ENCODE assay signal across 1 cellular context in genomic region chr6:14910692-14911547, GRCh38.
TF ChIP-seq lines count a peak whose summit lies in the region.

No MANE protein-coding gene starts in this region.

TF ChIP-seq in GM12878, 131 proteins besides CTCF, POLR2A, EP300 and RAD21 (continued from another document and continues in another):
- TF ChIP-seq CEBPZ (IDR thresholded peaks at IDR 0.05; ENCODE audit: low read depth, low read length) (no peak), TBL1XR1 (IDR thresholded peaks at IDR 0.05; ENCODE audit: low read depth, low read length) (peak; percentile 87), CHD2 (IDR thresholded peaks at IDR 0.05; ENCODE audit: borderline replicate concordance, low read depth, low read length) (peak; percentile 44; the same call in 1 of the 2 replicates), RBBP5 (conservative IDR thresholded peaks at IDR 0.05) (no peak), CBFB (IDR thresholded peaks at IDR 0.05; ENCODE audit: low read depth) (peak; percentile 72), TARDBP (IDR thresholded peaks at IDR 0.05; ENCODE audit: borderline replicate concordance) (peak; percentile 35; the same call in 1 of the 2 replicates), ZBTB33 (IDR thresholded peaks at IDR 0.05) (no peak), NKRF (conservative IDR thresholded peaks at IDR 0.05) (no peak), IKZF2 (IDR thresholded peaks at IDR 0.05) (peak; percentile 95 to 97), CREM (IDR thresholded peaks at IDR 0.05; ENCODE audit: low read depth) (peak; percentile 91), E2F4 (IDR thresholded peaks at IDR 0.05; ENCODE audit: low read depth, low read length) (no peak), RCOR1 (conservative IDR thresholded peaks at IDR 0.05; ENCODE audit: low read depth, low read length) (no peak), ZBTB4 (CRISPR knock-in tag; IDR thresholded peaks at IDR 0.05) (no peak), RAD51 (IDR thresholded peaks at IDR 0.05) (no peak), ZZZ3 (IDR thresholded peaks at IDR 0.05; ENCODE audit: control insufficient read depth, insufficient read length, low read depth) (no peak), STAT1 (conservative IDR thresholded peaks at IDR 0.05) (no peak), SUPT20H (IDR thresholded peaks at IDR 0.05; ENCODE audit: borderline replicate concordance, control insufficient read depth, low read depth, low read length) (no peak), E4F1 (IDR thresholded peaks at IDR 0.05; ENCODE audit: borderline replicate concordance, partially characterized antibody) (no peak), YY1 (IDR thresholded peaks at IDR 0.05; ENCODE audit: low read depth, low read length) (peak; percentile 66), JUNB (IDR thresholded peaks at IDR 0.05) (peak; percentile 48), LARP7 (IDR thresholded peaks at IDR 0.05) (no peak), PML (IDR thresholded peaks at IDR 0.05; ENCODE audit: low read length) (peak; percentile 52; the same call in 1 of the 2 replicates), NBN (IDR thresholded peaks at IDR 0.05) (no peak), SP1 (IDR thresholded peaks at IDR 0.05; ENCODE audit: low read depth, low read length) (peak; percentile 63), CHD4 (IDR thresholded peaks at IDR 0.05) (no peak), NR2F1 (conservative IDR thresholded peaks at IDR 0.05) (peak; percentile 68), CHD1 (IDR thresholded peaks at IDR 0.05; ENCODE audit: low read depth, low read length) (no peak), SPI1 (IDR thresholded peaks at IDR 0.05; ENCODE audit: borderline replicate concordance, insufficient read depth, low read depth, low read length) (peak; percentile 98), MEF2A (IDR thresholded peaks at IDR 0.05; ENCODE audit: insufficient read depth, low read depth, low read length) (no peak; the same call in 1 of the 2 replicates), TCF12 (IDR thresholded peaks at IDR 0.05; ENCODE audit: low read depth, low read length) (peak; percentile 100), SRF (IDR thresholded peaks at IDR 0.05; ENCODE audit: low read depth in 2 of 2, low read length in 2 of 2) (peak in 1 of 2 experiments; percentile 39; a peak in 1 of 4 replicates), SIN3A (IDR thresholded peaks at IDR 0.05; ENCODE audit: low read depth, low read length) (no peak), SMAD5 (IDR thresholded peaks at IDR 0.05; ENCODE audit: low read depth) (no peak), PRDM15 (CRISPR knock-in tag; IDR thresholded peaks at IDR 0.05) (no peak), MLLT1 (IDR thresholded peaks at IDR 0.05) (no peak; the same call in 1 of the 2 replicates), ZNF622 (IDR thresholded peaks at IDR 0.05) (no peak), EZH2 (IDR thresholded peaks at IDR 0.05; ENCODE audit: borderline replicate concordance, control insufficient read depth, low read depth, low read length) (no peak), FOXK2 (IDR thresholded peaks at IDR 0.05) (no peak), EGR1 (IDR thresholded peaks at IDR 0.05; ENCODE audit: borderline replicate concordance in 1 of 2, low read depth in 2 of 2, low read length in 2 of 2) (peak in 1 of 2 experiments; percentile 74; a peak in 1 of 3 replicates), BHLHE40 (IDR thresholded peaks at IDR 0.05; ENCODE audit: borderline replicate concordance in 1 of 2, low read depth in 2 of 2, low read length in 1 of 2) (0 out of 4 replicates have a peak, but pooled peaks of 1 of the 2 experiments have one; percentile 28), HDAC2 (IDR thresholded peaks at IDR 0.05) (no peak), ZNF274 (IDR thresholded peaks at IDR 0.05; ENCODE audit: insufficient read depth, insufficient read length) (no peak), RB1 (IDR thresholded peaks at IDR 0.05; ENCODE audit: borderline replicate concordance) (no peak), DPF2 (IDR thresholded peaks at IDR 0.05) (peak; percentile 96), BMI1 (IDR thresholded peaks at IDR 0.05; ENCODE audit: borderline replicate concordance) (peak; percentile 38; the same call in 1 of the 2 replicates), KAT2A (conservative IDR thresholded peaks at IDR 0.05; ENCODE audit: control insufficient read depth, low read depth, low read length) (no peak), STAT3 (IDR thresholded peaks at IDR 0.05; ENCODE audit: low read depth, low read length) (0 out of 2 replicates have a peak, but pooled peaks have one; percentile 19)
